22 cellular contexts compared by ENCODE assay signal in genomic region chr4:78901882-78902281, GRCh38.
"Had no signal": no experiment of that assay in that cellular context is flagged by ENCODE, and none has a peak within 500 bp of the region (broad histone marks: within the 10 kb centered on the region; RNA-seq: fewer than 3 reads in every experiment).

No MANE protein-coding gene starts in this region.

- DNase-seq: activated CD4-positive, alpha-beta memory T cell treated with anti-CD3 and anti-CD28 coated beads, Interleukin-2, amount 10 ng/mL, durations not matched to agents 7 days and 5 days; activated CD4-positive, alpha-beta T cell treated with anti-CD3 and anti-CD28 coated beads for 1 hour; activated CD4-positive, alpha-beta T cell treated with anti-CD3 and anti-CD28 coated beads for 4 hours; activated CD4-positive, alpha-beta T cell treated with anti-CD3 and anti-CD28 coated beads, Interleukin-2, amount 10 ng/mL, durations not matched to agents 7 days and 5 days; activated CD4-positive, alpha-beta T cell treated with anti-CD3 and anti-CD28 coated beads, Interleukin-2, amount 50 U/mL, for 4 hours; activated effector memory CD4-positive, alpha-beta T cell treated with Interleukin-2 at 50 U/mL for 16 hours; activated gamma-delta T cell treated with Interleukin-2 at 50 U/mL for 16 hours; activated naive CD4-positive, alpha-beta T cell treated with anti-CD3 and anti-CD28 coated beads, Interleukin-2, amount 50 U/mL, for 16 hours; activated naive CD4-positive, alpha-beta T cell treated with Interleukin-2 at 50 U/mL for 16 hours; activated T-cell treated with anti-CD3 and anti-CD28 coated beads, Interleukin-2, amount 50 U/mL, for 4 hours; amniotic stem cell; anterior cingulate cortex; brain microvascular endothelial cell; dorsolateral prefrontal cortex; effector memory CD4-positive, alpha-beta T cell; endodermal cell; foreskin fibroblast; T-helper 2 cell had no signal

- H3K27ac ChIP-seq: brain microvascular endothelial cell, coronary artery, dorsolateral prefrontal cortex had no signal

- H3K27me3 ChIP-seq: brain microvascular endothelial cell, dorsolateral prefrontal cortex had no signal

- ATAC-seq: activated T-cell treated with anti-CD3 and anti-CD28 coated beads, Interleukin-2, amount 50 U/mL, for 4 hours; activated T-helper 17 cell treated with anti-CD3 and anti-CD28 coated beads, Interleukin-2, amount 50 U/mL, for 72 hours; esophagus mucosa; WTC11 had no signal

- H3K4me3 ChIP-seq: coronary artery, dorsolateral prefrontal cortex had no signal

- H3K36me3 ChIP-seq: brain microvascular endothelial cell had no signal
